In genomic region chr4:1793496-1793840, GRCh38 we compare ENCODE assay signal across 7 cellular contexts. TPM values are rescaled to one million over a fixed set of nuclear protein-coding genes. Genes with fewer than 3 reads are reported as not detected.
A peak's percentile ranks its signal among the peaks of the same experiment; 100 is the strongest.
DNase-seq lines count a peak whose midpoint lies in the region; ATAC-seq, FAIRE-seq and TF ChIP-seq lines count a peak whose summit lies in the region.

No MANE protein-coding gene starts in this region.

- H3F3A ChIP-seq in OCI-LY1 (ENCODE audit: insufficient read depth, low read length): no peaks in the 10 kb centered on the region

- no peak for DNase-seq in GM12878 (ENCODE audit: low read depth, low spot score)
- DNase-seq in upper lobe of left lung: peak in 1 of 2 donors; percentile 91
- DNase-seq in COR-L47 (lab: John Stamatoyannopoulos, UW): no peak

- no peak for TF ChIP-seq RAD21 in GM12878 (IDR thresholded peaks at IDR 0.05; ENCODE audit: insufficient read depth, low read depth, low read length)
- no peak for TF ChIP-seq RAD21 in liver (IDR thresholded peaks at IDR 0.05)

- no peak overlapping the region for H3K9ac ChIP-seq in OCI-LY1 (ENCODE audit: low read length)
- H3K9ac ChIP-seq in GM12878 (ENCODE audit: control insufficient read depth, insufficient read depth, low read length): no peak overlapping the region
- no peak overlapping the region for H3K9ac ChIP-seq in liver (ENCODE audit: low read depth in 1 of 2, low read length in 2 of 2)

- H3K4me2 ChIP-seq in OCI-LY1 (ENCODE audit: low read length): peak overlapping the region; percentile 39; the same call in 1 of the 2 replicates
- peak overlapping the region; percentile 17; the same call in 1 of the 2 replicates for H3K4me2 ChIP-seq in GM12878 (ENCODE audit: control insufficient read depth, insufficient read depth)

- H3K4me1 ChIP-seq in OCI-LY1 (ENCODE audit: insufficient read depth, low read length, severe bottlenecking) (no peaks in the 10 kb centered on the region), GM12878 (ENCODE audit: control insufficient read depth, insufficient read depth, low read length) (no peaks in the 10 kb centered on the region), liver (ENCODE audit: control insufficient read depth in 4 of 4, insufficient read depth in 4 of 4, low read length in 3 of 4) (peaks cover 20 to 41% (median 29%) of the 10 kb centered on the region in 4 donors), upper lobe of left lung (peaks cover 24 to 43% (median 33%) of the 10 kb centered on the region in 4 donors)

- intact Hi-C loops in GM12878 (cut with micrococcal nuclease; ENCODE audit: unreplicated experiment): no loop called here

- BruUV-seq in GM12878 (replicated peaks; lab: Mats Ljungman, UMichigan): no TSS peak

- POLR2A ChIA-PET in GM12878 (lab: Charles Lee): no interaction called here

- no peaks in the 10 kb centered on the region for H3K79me2 ChIP-seq in OCI-LY1 (ENCODE audit: insufficient read depth, low read length)
- H3K79me2 ChIP-seq in GM12878 (ENCODE audit: control insufficient read depth, insufficient read depth, low read length): no peaks in the 10 kb centered on the region

- no peaks in the 10 kb centered on the region for H3K9me2 ChIP-seq in OCI-LY1 (ENCODE audit: low read depth, low read length)

- TF ChIP-seq CTCF in OCI-LY1 (IDR thresholded peaks at IDR 0.05; ENCODE audit: low read length) (no peak), GM12878 (IDR thresholded peaks at IDR 0.05 in 2 of 3, conservative IDR thresholded peaks at IDR 0.05 in 1 of 3; ENCODE audit: control insufficient read depth in 2 of 3, extremely low read depth in 1 of 3, insufficient read depth in 1 of 3, low read depth in 3 of 3, low read length in 3 of 3) (no peak), liver (IDR thresholded peaks at IDR 0.05; ENCODE audit: low read depth, low read length, missing input control) (no peak), upper lobe of left lung (IDR thresholded peaks at IDR 0.05) (no peak)

- no peaks in the 10 kb centered on the region for H3K9me3 ChIP-seq in OCI-LY1 (ENCODE audit: low read length)
- H3K9me3 ChIP-seq in GM12878 (replicated peaks; ENCODE audit: control insufficient read depth, insufficient read depth, low read length): no peaks in the 10 kb centered on the region
- H3K9me3 ChIP-seq in liver (ENCODE audit: control insufficient read depth in 4 of 4, low read length in 3 of 4): no peaks in the 10 kb centered on the region
- no peaks in the 10 kb centered on the region for H3K9me3 ChIP-seq in upper lobe of left lung

- H3K4me3 ChIP-seq in OCI-LY1 (ENCODE audit: low read depth, low read length, poor library complexity, severe bottlenecking) (peak overlapping the region; percentile 34), GM12878 (no peak overlapping the region), liver (ENCODE audit: low read depth in 1 of 3, low read length in 3 of 3) (peak overlapping the region in 2 of 3 donors; percentile 87 to 94), upper lobe of left lung (peak overlapping the region; percentile 60 to 70 (median 62))

- H3K27me3 ChIP-seq in OCI-LY1 (ENCODE audit: insufficient read depth, low read length): no peaks in the 10 kb centered on the region
- peaks cover 8 to 12% of the 10 kb centered on the region in 2 experiments for H3K27me3 ChIP-seq in GM12878 (replicated peaks in 1 of 2; ENCODE audit: control insufficient read depth in 2 of 2, insufficient read depth in 2 of 2, low read length in 1 of 2)
- H3K27me3 ChIP-seq in liver (ENCODE audit: control insufficient read depth in 4 of 4, insufficient read depth in 4 of 4, low read length in 3 of 4): no peaks in the 10 kb centered on the region
- peaks cover 0 to 23% (median 14%) of the 10 kb centered on the region in 4 donors for H3K27me3 ChIP-seq in upper lobe of left lung

- SMC1A ChIA-PET in GM12878 (lab: Charles Lee; ENCODE audit: uncharacterized antibody, unreplicated experiment): no interaction called here

- RAD21 ChIA-PET in GM12878 (lab: Charles Lee; ENCODE audit: unreplicated experiment): no interaction called here

- FAIRE-seq in GM12878 (lab: Jason Lieb, UNC): no peak

- TF ChIP-seq EP300 in GM12878 (IDR thresholded peaks at IDR 0.05; ENCODE audit: borderline replicate concordance in 1 of 2, control insufficient read depth in 1 of 2, low read depth in 2 of 2, low read length in 2 of 2) (no peak), upper lobe of left lung (IDR thresholded peaks at IDR 0.05) (no peak)

- H3K27ac ChIP-seq in OCI-LY1 (ENCODE audit: low read depth, low read length, poor library complexity, severe bottlenecking) (no peak overlapping the region), GM12878 (ENCODE audit: control insufficient read depth, insufficient read depth) (no peak overlapping the region), liver (ENCODE audit: low read depth in 1 of 2, low read length in 2 of 2) (peak overlapping the region in 1 of 2 donors; percentile 64), upper lobe of left lung (peak overlapping the region in 2 of 4 donors; percentile 39 to 73)

- H3K36me3 ChIP-seq in OCI-LY1 (ENCODE audit: insufficient read depth, low read length) (no peaks in the 10 kb centered on the region), GM12878 (ENCODE audit: control insufficient read depth in 2 of 2, insufficient read depth in 2 of 2, low read length in 1 of 2) (no peaks in the 10 kb centered on the region), liver (ENCODE audit: control insufficient read depth in 4 of 4, insufficient read depth in 3 of 4, low read depth in 1 of 4, low read length in 3 of 4) (no peaks in the 10 kb centered on the region), upper lobe of left lung (no peaks in the 10 kb centered on the region)

- H2AFZ ChIP-seq in OCI-LY1 (ENCODE audit: low read length) (no peak overlapping the region), GM12878 (ENCODE audit: control insufficient read depth, low read depth, low read length) (0 out of 2 replicates have a peak overlapping the region, but pooled peaks have one; percentile 17)

- TF ChIP-seq POLR2A in GM12878 (IDR thresholded peaks at IDR 0.05; ENCODE audit: low read depth, low read length): no peak
- no peak for TF ChIP-seq POLR2A in upper lobe of left lung (IDR thresholded peaks at IDR 0.05)

- ATAC-seq in GM19438 (IDR thresholded peaks at IDR 0.05; ENCODE audit: low read depth, unreplicated experiment): peak; percentile 32
- ATAC-seq in GM12878: no peak
- peak in 1 of 2 donors; percentile 16 for ATAC-seq in upper lobe of left lung (ENCODE audit: low FRiP score in 2 of 2)
- ATAC-seq in GM19324 (IDR thresholded peaks at IDR 0.05; ENCODE audit: low FRiP score, unreplicated experiment): no peak

- in situ Hi-C loops in GM12878 (cut with MboI): no loop called here

- CTCF ChIA-PET in GM12878 (lab: Yijun Ruan, JAX): no interaction called here

- H4K20me1 ChIP-seq in OCI-LY1 (ENCODE audit: insufficient read depth, low read length) (no peaks in the 10 kb centered on the region), GM12878 (ENCODE audit: control insufficient read depth, insufficient read depth) (no peaks in the 10 kb centered on the region)

- 2% methylated on average over 9 of the region's 44 CpGs for WGBS in GM12878 (ENCODE audit: insufficient coverage, insufficient replicate concordance, low lambda C conversion rate, missing lambda C conversion rate)
- WGBS in liver: under 1% methylated on average over 44 of the region's 44 CpGs
- WGBS in upper lobe of left lung, 2 donors: 0% methylated on average over 1 to 13 of the region's 44 CpGs

TF ChIP-seq in liver, 16 proteins besides CTCF, POLR2A, EP300 and RAD21:
- peak; percentile 13 for TF ChIP-seq SP1 (IDR thresholded peaks at IDR 0.05)
- no peak for TF ChIP-seq HNF4A (conservative IDR thresholded peaks at IDR 0.05)

RNA-seq across cellular contexts. Expression of gene FGFR3, which starts 0.4 kb away (rescaled TPM):
- total RNA-seq in GM12878 (2013; cell fraction: nucleolus; rRNA removed): not detected in 2 replicates
- total RNA-seq in GM12878 (2014; rRNA removed) (0.05 TPM in 1 of 2 replicates, not detected in the other), GM12878 (2014; rRNA removed; fragmentation: Illumina TruSeq; extraction: Trizol) (not detected in 2 replicates), GM12878 (2021) (0.33 and 0.37 TPM in 2 replicates), liver (10 to 100 TPM; 39.1 to 40.0 TPM), upper lobe of left lung (10 to 100 TPM; 18.5 to 92.2 (median 24.4) TPM)
- polyA plus RNA-seq in GM12878 (2011; ENCODE audit: low read depth): not detected
- polyA plus RNA-seq in GM12878 (2011; rRNA removed) (0.01 and 0.05 TPM in 2 replicates), GM12878 (2014; fragmentation: Illumina TruSeq; extraction: Trizol) (not detected in 2 replicates), GM12878 (2014; fragmentation: Nextera tagmentation; extraction: Ambion mirVana) (not detected), GM12878 (2014; rRNA removed) (0.26 TPM in 1 of 2 replicates, not detected in the other), GM12878 (2016; fragmentation: Nextera tagmentation; extraction: Ambion mirVana) (under 1 TPM in 1 of 2 experiments, not detected in 1; 0.11 TPM), liver (10 to 100 TPM in 1 of 2 donors, 1 to 10 TPM in 1; 5.6 to 19.1 TPM)
- polyA plus RNA-seq in GM12878 (2011; cell fraction: cytosol; rRNA removed): 0.01 and 0.08 TPM in 2 replicates
- 0.18 and 0.25 TPM in 2 replicates for polyA plus RNA-seq in GM12878 (2011; cell fraction: nucleus; rRNA removed)
- 0.05 and 0.14 TPM in 2 replicates for polyA plus RNA-seq in GM12878 (2012)
- not detected in 2 replicates for polyA minus RNA-seq in GM12878 (2011; rRNA and poly(A)+ RNA removed)
- polyA minus RNA-seq in GM12878 (2011; cell fraction: cytosol; rRNA and poly(A)+ RNA removed): 1.2 TPM in 1 of 2 replicates, not detected in the other
- 0.96 TPM in 1 of 2 replicates, not detected in the other for polyA minus RNA-seq in GM12878 (2011; cell fraction: nucleus; rRNA and poly(A)+ RNA removed)

Comparison
In these comparisons a context has a peak if more than half of its experiments do, and no peak if none do; other contexts are left out.
1. RNA of gene FGFR3, which starts 0.4 kb away (total RNA-seq): 39.1 to 40.0 TPM in liver and 18.5 to 92.2 TPM in upper lobe of left lung; 0.05 to 0.37 TPM in GM12878; every median in the first group is over 10 times any median in the second.